ENCODE assay signal across 1 cellular context in genomic region chr22:32722441-32722840, GRCh38.
TF ChIP-seq lines count a peak whose summit lies in the region.

No MANE protein-coding gene starts in this region.

TF ChIP-seq in IMR-90, 13 proteins besides CTCF, POLR2A, EP300 and RAD21:
- TF ChIP-seq NFE2L2 (IDR thresholded peaks at IDR 0.05; ENCODE audit: low read depth, low read length) (no peak), MAZ (IDR thresholded peaks at IDR 0.05; ENCODE audit: borderline replicate concordance, low read depth, low read length) (no peak), SMC3 (IDR thresholded peaks at IDR 0.05; ENCODE audit: low read depth, low read length) (no peak), RCOR1 (IDR thresholded peaks at IDR 0.05; ENCODE audit: insufficient replicate concordance, low read length) (no peak), ELK1 (IDR thresholded peaks at IDR 0.05; ENCODE audit: borderline replicate concordance, low read depth, low read length) (no peak), FOS (IDR thresholded peaks at IDR 0.05; ENCODE audit: low read depth, low read length) (no peak), USF2 (IDR thresholded peaks at IDR 0.05; ENCODE audit: low read depth, low read length) (no peak), CHD1 (IDR thresholded peaks at IDR 0.05; ENCODE audit: low read depth, low read length) (no peak)
